ENCODE assay signal across 9 cellular contexts in genomic region chr9:6567140-6567591, GRCh38.
DNase-seq lines count a peak whose midpoint lies in the region; ATAC-seq and TF ChIP-seq lines count a peak whose summit lies in the region.
"Had no signal": no experiment of that assay in that cellular context is flagged by ENCODE, and none has a peak within 500 bp of the region (broad histone marks: within the 10 kb centered on the region; RNA-seq: fewer than 3 reads in every experiment).

No MANE protein-coding gene starts in this region.

- no peaks in the 10 kb centered on the region for H3K36me3 ChIP-seq in GM23248 (ENCODE audit: low read depth)

- no peaks in the 10 kb centered on the region for H4K20me1 ChIP-seq in GM23248 (ENCODE audit: insufficient read depth)

- H3K4me3 ChIP-seq in GM23248 (peak overlapping the region; percentile 69), skin epidermis (no peak overlapping the region)

- 1 to 2% methylated on average over 5 of the region's 5 CpGs for WGBS in GM23248 (ENCODE audit: low coverage in 1 of 2, low lambda C conversion rate in 2 of 2, missing lambda C conversion rate in 2 of 2), 2 experiments

- ATAC-seq in SK-N-SH treated with all-trans-retinoic acid at 6 μM for 48 hours (peak; percentile 83), HG02970 (IDR thresholded peaks at IDR 0.05; ENCODE audit: low FRiP score, unreplicated experiment) (no peak)

- H3K4me1 ChIP-seq in GM23248 (ENCODE audit: insufficient read depth): peaks cover 41% of the 10 kb centered on the region

- H3K27me3 ChIP-seq in GM23248 (replicated peaks; ENCODE audit: insufficient read depth): no peaks in the 10 kb centered on the region

- H3K9me3 ChIP-seq in GM23248 (ENCODE audit: low read depth): no peaks in the 10 kb centered on the region

- peak overlapping the region; percentile 94 for H3K4me2 ChIP-seq in GM23248 (ENCODE audit: unreplicated experiment)

- no peaks in the 10 kb centered on the region for H3K79me2 ChIP-seq in GM23248 (ENCODE audit: insufficient read depth)

- in situ Hi-C loops in GM23248 (cut with MboI) (loop anchor here (5.0 kb wide), 1 partner anchor 215 kb away; no protein-coding TSS in a partner anchor), GM13976 (cut with MboI; ENCODE audit: low sequenced_read_pairs, unreplicated experiment) (loop anchor here (25.0 kb wide), 1 partner anchor 505 kb away; no protein-coding TSS in a partner anchor)

- DNase-seq in GM23248 (peak; percentile 97), epithelial cell of prostate (ENCODE audit: low read depth, low spot score) (peak; percentile 97), NCI-H345 (lab: John Stamatoyannopoulos, UW) (no peak), GM13976 (ENCODE audit: low spot score) (no peak), epidermal melanocyte (ENCODE audit: insufficient read length, low spot score) (no peak)
- DNase-seq: T-helper 9 cell had no signal

- no peaks in the 10 kb centered on the region for H3K9me2 ChIP-seq in GM23248 (ENCODE audit: insufficient read depth)

- H3F3A ChIP-seq in GM23248 (ENCODE audit: insufficient read depth): peaks cover 42% of the 10 kb centered on the region

- H3K9ac ChIP-seq in GM23248: peak overlapping the region; percentile 84

- peak overlapping the region; percentile 67 for H2AFZ ChIP-seq in GM23248

- TF ChIP-seq CTCF in GM13976 (IDR thresholded peaks at IDR 0.05; ENCODE audit: borderline replicate concordance, control extremely low read depth, extremely low read depth, insufficient read depth, missing control alignments): no peak

- H3K27ac ChIP-seq in GM23248 (peak overlapping the region; percentile 98), epithelial cell of prostate (peak overlapping the region; percentile 99), skin epidermis (peak overlapping the region in 15 of 21 experiments; percentile 19 to 87 (median 76))

TF ChIP-seq in SK-N-SH treated with all-trans-retinoic acid at 6 μM for 48 hours, 23 proteins besides CTCF, POLR2A, EP300 and RAD21:
- TF ChIP-seq GLIS3 (CRISPR knock-in tag; IDR thresholded peaks at IDR 0.05) (no peak), TOX (CRISPR knock-in tag; IDR thresholded peaks at IDR 0.05; ENCODE audit: borderline replicate concordance) (no peak), ZNF70 (CRISPR knock-in tag; IDR thresholded peaks at IDR 0.05) (no peak), ZFP3 (CRISPR knock-in tag; IDR thresholded peaks at IDR 0.05) (no peak), PPARA (CRISPR knock-in tag; IDR thresholded peaks at IDR 0.05; ENCODE audit: borderline replicate concordance) (no peak), RARB (CRISPR knock-in tag; IDR thresholded peaks at IDR 0.05) (no peak)
- TF ChIP-seq, protein P1, sequence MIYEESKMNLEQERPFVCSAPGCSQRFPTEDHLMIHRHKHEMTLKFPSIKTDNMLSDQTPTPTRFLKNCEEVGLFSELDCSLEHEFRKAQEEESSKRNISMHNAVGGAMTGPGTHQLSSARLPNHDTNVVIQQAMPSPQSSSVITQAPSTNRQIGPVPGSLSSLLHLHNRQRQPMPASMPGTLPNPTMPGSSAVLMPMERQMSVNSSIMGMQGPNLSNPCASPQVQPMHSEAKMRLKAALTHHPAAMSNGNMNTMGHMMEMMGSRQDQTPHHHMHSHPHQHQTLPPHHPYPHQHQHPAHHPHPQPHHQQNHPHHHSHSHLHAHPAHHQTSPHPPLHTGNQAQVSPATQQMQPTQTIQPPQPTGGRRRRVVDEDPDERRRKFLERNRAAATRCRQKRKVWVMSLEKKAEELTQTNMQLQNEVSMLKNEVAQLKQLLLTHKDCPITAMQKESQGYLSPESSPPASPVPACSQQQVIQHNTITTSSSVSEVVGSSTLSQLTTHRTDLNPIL (CRISPR knock-in tag; IDR thresholded peaks at IDR 0.05; ENCODE audit: low read depth): no peak

Comparison
In these comparisons a context has a peak if more than half of its experiments do, and no peak if none do; other contexts are left out.
1. DNase-seq: peak in GM23248 (single experiment) and epithelial cell of prostate (single experiment); none in NCI-H345 (single experiment), GM13976 (single experiment) and epidermal melanocyte (single experiment).
2. Peak in every context shown above with its lines, with median percentiles within 50 percentile points of each other: H3K27ac ChIP-seq.